Comparison of ENCODE assay signal across 12 cellular contexts in genomic region chr9:113712053-113712452, GRCh38.
A peak's percentile ranks its signal among the peaks of the same experiment; 100 is the strongest.
DNase-seq lines count a peak whose midpoint lies in the region; ATAC-seq and TF ChIP-seq lines count a peak whose summit lies in the region.
"Had no signal": no experiment of that assay in that cellular context is flagged by ENCODE, and none has a peak within 500 bp of the region (broad histone marks: within the 10 kb centered on the region; RNA-seq: fewer than 3 reads in every experiment).

No MANE protein-coding gene starts in this region.

- POLR2A ChIA-PET in activated CD4-positive, alpha-beta memory T cell treated with anti-CD3 and anti-CD28 coated beads for 36 hours (lab: Charles Lee), result no interaction called here

- peak; percentile 57 for ATAC-seq in esophagus mucosa
- ATAC-seq: activated naive CD8-positive, alpha-beta T cell treated with anti-CD3 and anti-CD28 coated beads, Interleukin-2, amount 50 U/mL, for 24 hours had no signal

- H3K4me3 Mint-ChIP-seq in activated CD4-positive, alpha-beta memory T cell treated with anti-CD3 and anti-CD28 coated beads for 36 hours, result no peak overlapping the region
- H3K4me3 Mint-ChIP-seq: activated naive CD8-positive, alpha-beta T cell treated with anti-CD3 and anti-CD28 coated beads, Interleukin-2, amount 50 U/mL, for 24 hours; endodermal cell had no signal

- intact Hi-C loops in activated CD4-positive, alpha-beta memory T cell treated with anti-CD3 and anti-CD28 coated beads for 36 hours (cut with micrococcal nuclease), result no loop called here

- peak; percentile 41 for DNase-seq in DMS53 (lab: John Stamatoyannopoulos, UW)
- no peak for DNase-seq in DMS53 treated with DMSO at 0.1 percent for 48 hours (lab: John Stamatoyannopoulos, UW; ENCODE audit: unreplicated experiment)
- DNase-seq in NCI-H226, result peak; percentile 16
- DNase-seq in retinal pigment epithelial cell (ENCODE audit: low read depth), result peak; percentile 13
- no peak for DNase-seq in A172 (ENCODE audit: low spot score)
- DNase-seq in NCI-H82 (lab: John Stamatoyannopoulos, UW), result no peak
- DNase-seq in activated CD4-positive, alpha-beta memory T cell treated with anti-CD3 and anti-CD28 coated beads for 36 hours, result no peak
- DNase-seq: 8988T; activated naive CD8-positive, alpha-beta T cell treated with anti-CD3 and anti-CD28 coated beads, Interleukin-2, amount 50 U/mL, for 24 hours had no signal

- H3K9me3 Mint-ChIP-seq in activated CD4-positive, alpha-beta memory T cell treated with anti-CD3 and anti-CD28 coated beads for 36 hours, result peaks cover 23% of the 10 kb centered on the region

- no peak overlapping the region for H3K27ac Mint-ChIP-seq in activated CD4-positive, alpha-beta memory T cell treated with anti-CD3 and anti-CD28 coated beads for 36 hours
- H3K27ac Mint-ChIP-seq: activated naive CD8-positive, alpha-beta T cell treated with anti-CD3 and anti-CD28 coated beads, Interleukin-2, amount 50 U/mL, for 24 hours; endodermal cell had no signal

- no peak for TF ChIP-seq CTCF in retinal pigment epithelial cell (conservative IDR thresholded peaks at IDR 0.05; ENCODE audit: low read depth, low read length)

- no peaks in the 10 kb centered on the region for H3K36me3 Mint-ChIP-seq in activated CD4-positive, alpha-beta memory T cell treated with anti-CD3 and anti-CD28 coated beads for 36 hours

- H3K27me3 Mint-ChIP-seq in activated CD4-positive, alpha-beta memory T cell treated with anti-CD3 and anti-CD28 coated beads for 36 hours, result peaks cover 2% of the 10 kb centered on the region

- no peak overlapping the region for H3K4me3 ChIP-seq in retinal pigment epithelial cell (ENCODE audit: low read length)
- H3K4me3 ChIP-seq: Peyer's patch had no signal

- H3K4me1 Mint-ChIP-seq in activated CD4-positive, alpha-beta memory T cell treated with anti-CD3 and anti-CD28 coated beads for 36 hours (ENCODE audit: low read depth), result no peaks in the 10 kb centered on the region
- H3K4me1 Mint-ChIP-seq: activated naive CD8-positive, alpha-beta T cell treated with anti-CD3 and anti-CD28 coated beads, Interleukin-2, amount 50 U/mL, for 24 hours had no signal

- CTCF ChIA-PET in activated CD4-positive, alpha-beta memory T cell treated with anti-CD3 and anti-CD28 coated beads for 36 hours (lab: Charles Lee), result no interaction called here

Comparison
In these comparisons a context has a peak if more than half of its experiments do, and no peak if none do; other contexts are left out.
1. DNase-seq: peak in DMS53 (single experiment), NCI-H226 (single experiment) and retinal pigment epithelial cell (single experiment); none in DMS53 treated with DMSO at 0.1 percent for 48 hours (single experiment), A172 (single experiment), NCI-H82 (single experiment) and activated CD4-positive, alpha-beta memory T cell treated with anti-CD3 and anti-CD28 coated beads for 36 hours (single experiment).